ENCODE assay signal across 13 cellular contexts in genomic region chr18:13587937-13588336, GRCh38.
DNase-seq lines count a peak whose midpoint lies in the region; ATAC-seq and FAIRE-seq lines count a peak whose summit lies in the region.
"Had no signal": no experiment of that assay in that cellular context is flagged by ENCODE, and none has a peak within 500 bp of the region (broad histone marks: within the 10 kb centered on the region; RNA-seq: fewer than 3 reads in every experiment).

No MANE protein-coding gene starts in this region.

- H3K27ac Mint-ChIP-seq in activated naive CD8-positive, alpha-beta T cell: peak overlapping the region; percentile 71
- H3K27ac Mint-ChIP-seq in stimulated activated naive B cell treated with anti-CD40 and anti-IgM and Interleukin-4, amounts not matched to agents 10 μg/mL and 1 μg/mL and 100 μg/mL, for 72 hours: peak overlapping the region; percentile 86
- H3K27ac Mint-ChIP-seq: HFFc6 had no signal

- H3K36me3 Mint-ChIP-seq in activated naive CD8-positive, alpha-beta T cell: peaks cover 8% of the 10 kb centered on the region
- H3K36me3 Mint-ChIP-seq in stimulated activated naive B cell treated with anti-CD40 and anti-IgM and Interleukin-4, amounts not matched to agents 10 μg/mL and 1 μg/mL and 100 μg/mL, for 72 hours: peaks cover 6 to 12% of the 10 kb centered on the region in 2 donors

- no peak for ATAC-seq in stimulated activated naive B cell treated with anti-CD40 and anti-IgM and Interleukin-4, amounts not matched to agents 10 μg/mL and 1 μg/mL and 100 μg/mL, for 72 hours (replicated peaks)
- ATAC-seq in HG02852 (IDR thresholded peaks at IDR 0.05; ENCODE audit: unreplicated experiment) (no peak), HG03196 (IDR thresholded peaks at IDR 0.05; ENCODE audit: unreplicated experiment) (no peak)
- ATAC-seq: right lobe of liver had no signal

- peak; percentile 77 for FAIRE-seq in GM19239 (lab: Jason Lieb, UNC)
- no peak for FAIRE-seq in urothelium cell line (lab: Jason Lieb, UNC)

- peak overlapping the region; percentile 51 for H3K4me3 Mint-ChIP-seq in activated naive CD8-positive, alpha-beta T cell
- no peak overlapping the region for H3K4me3 Mint-ChIP-seq in stimulated activated naive B cell treated with anti-CD40 and anti-IgM and Interleukin-4, amounts not matched to agents 10 μg/mL and 1 μg/mL and 100 μg/mL, for 72 hours
- H3K4me3 Mint-ChIP-seq: HFFc6 had no signal

- peaks cover 69% of the 10 kb centered on the region for H3K4me1 Mint-ChIP-seq in activated naive CD8-positive, alpha-beta T cell (ENCODE audit: low read depth)
- peaks cover 48 to 82% of the 10 kb centered on the region in 2 donors for H3K4me1 Mint-ChIP-seq in stimulated activated naive B cell treated with anti-CD40 and anti-IgM and Interleukin-4, amounts not matched to agents 10 μg/mL and 1 μg/mL and 100 μg/mL, for 72 hours

- no peaks in the 10 kb centered on the region for H3K27me3 Mint-ChIP-seq in activated naive CD8-positive, alpha-beta T cell
- H3K27me3 Mint-ChIP-seq in stimulated activated naive B cell treated with anti-CD40 and anti-IgM and Interleukin-4, amounts not matched to agents 10 μg/mL and 1 μg/mL and 100 μg/mL, for 72 hours: no peaks in the 10 kb centered on the region

- DNase-seq in COLO829 (ENCODE audit: low spot score): peak; percentile 50
- no peak for DNase-seq in GM19239 (ENCODE audit: insufficient read length, low spot score)
- no peak for DNase-seq in stimulated activated naive B cell treated with anti-CD40 and anti-IgM and Interleukin-4, amounts not matched to agents 10 μg/mL and 1 μg/mL and 100 μg/mL, for 72 hours
- DNase-seq in urothelium cell line (ENCODE audit: low spot score): no peak
- DNase-seq: activated gamma-delta T cell, brain microvascular endothelial cell, HFFc6, left ventricle myocardium inferior, NCI-H1436, right lobe of liver had no signal

- no peaks in the 10 kb centered on the region for H3K9me3 Mint-ChIP-seq in activated naive CD8-positive, alpha-beta T cell (ENCODE audit: low read depth)
- peaks cover 0 to 2% of the 10 kb centered on the region in 2 donors for H3K9me3 Mint-ChIP-seq in stimulated activated naive B cell treated with anti-CD40 and anti-IgM and Interleukin-4, amounts not matched to agents 10 μg/mL and 1 μg/mL and 100 μg/mL, for 72 hours
- H3K9me3 Mint-ChIP-seq: HFFc6 had no signal
